ENCODE assay signal across 9 cellular contexts in genomic region chr10:122911889-122912484, GRCh38. TPM values are rescaled to one million over a fixed set of nuclear protein-coding genes. Genes with fewer than 3 reads are reported as not detected.
DNase-seq lines count a peak whose midpoint lies in the region; ATAC-seq, FAIRE-seq and TF ChIP-seq lines count a peak whose summit lies in the region.
"Had no signal": no experiment of that assay in that cellular context is flagged by ENCODE, and none has a peak within 500 bp of the region (broad histone marks: within the 10 kb centered on the region; RNA-seq: fewer than 3 reads in every experiment).

No MANE protein-coding gene starts in this region.

- in situ Hi-C loops in HepG2 (cut with HindIII; ENCODE audit: extremely low pct_ligation_motif_present, low pct_unique_long_range_greater_than_20kb), result no loop called here

- FAIRE-seq in HepG2 (lab: Jason Lieb, UNC), result no peak

- H3K9ac ChIP-seq in HepG2 (ENCODE audit: insufficient read depth, low read depth, low read length), result no peak overlapping the region

- H2AFZ ChIP-seq in HepG2 (ENCODE audit: low read length), result no peak overlapping the region
- H2AFZ ChIP-seq: PC-9 had no signal

- no peak overlapping the region for H3K4me3 ChIP-seq in H7 (ENCODE audit: insufficient read depth, low read depth, low read length)
- H3K4me3 ChIP-seq in SJSA1, result no peak overlapping the region
- no peak overlapping the region for H3K4me3 ChIP-seq in HepG2 (replicated peaks in 1 of 3; ENCODE audit: insufficient read depth in 1 of 3, low read depth in 2 of 3, low read length in 3 of 3)
- H3K4me3 ChIP-seq: PC-9 had no signal

- H3K27ac ChIP-seq in SJSA1 (no peak overlapping the region), HepG2 (ENCODE audit: extremely low read length, insufficient read depth, low read length) (no peak overlapping the region)
- H3K27ac ChIP-seq: PC-9 had no signal

- no peaks in the 10 kb centered on the region for H3K79me2 ChIP-seq in HepG2 (ENCODE audit: insufficient read depth, low read length)

- no peaks in the 10 kb centered on the region for H3K4me1 ChIP-seq in SJSA1 (replicated peaks)
- H3K4me1 ChIP-seq in HepG2 (ENCODE audit: insufficient read depth, low read length), result no peaks in the 10 kb centered on the region

- no peak for TF ChIP-seq CTCF in HepG2 (CRISPR knock-in tag; IDR thresholded peaks at IDR 0.05)

- peak; percentile 84 for ATAC-seq in HepG2

- peak; percentile 34; the same call in 1 of the 2 replicates for TF ChIP-seq RAD21 in HepG2 (CRISPR knock-in tag; IDR thresholded peaks at IDR 0.05)

- H3K36me3 ChIP-seq in H7 (replicated peaks; ENCODE audit: control insufficient read depth, insufficient read depth, low read length), result no peaks in the 10 kb centered on the region
- H3K36me3 ChIP-seq in SJSA1, result no peaks in the 10 kb centered on the region
- no peaks in the 10 kb centered on the region for H3K36me3 ChIP-seq in HepG2 (replicated peaks in 1 of 2; ENCODE audit: control insufficient read depth in 1 of 2, insufficient read depth in 2 of 2, low read length in 2 of 2)

- no TSS peak for BruUV-seq in HepG2 (replicated peaks; lab: Mats Ljungman, UMichigan)

- no peaks in the 10 kb centered on the region; the same call in 1 of the 2 replicates for H4K20me1 ChIP-seq in HepG2 (ENCODE audit: insufficient read depth, low read length)

- H3K27me3 ChIP-seq in H7 (ENCODE audit: control insufficient read depth, insufficient read depth, low read length) (no peaks in the 10 kb centered on the region), SJSA1 (replicated peaks) (no peaks in the 10 kb centered on the region), HepG2 (ENCODE audit: control insufficient read depth in 1 of 2, insufficient read depth in 2 of 2, low read length in 2 of 2) (0 out of 5 replicates have a peak, but pooled peaks cover 0 to 3% of the 10 kb centered on the region in 2 experiments)

- H3K9me3 ChIP-seq in SJSA1 (replicated peaks), result no peaks in the 10 kb centered on the region
- H3K9me3 ChIP-seq in HepG2 (ENCODE audit: low read length), result no peaks in the 10 kb centered on the region

- intact Hi-C loops in HepG2 (cut with micrococcal nuclease; ENCODE audit: unreplicated experiment), result no loop called here

- WGBS in HepG2 (ENCODE audit: low lambda C conversion rate), result 15% methylated on average over 5 of the region's 5 CpGs

- CTCF ChIA-PET in HepG2 (lab: Yijun Ruan, JAX; ENCODE audit: low intra/inter-chr PET ratio, low total read pairs), result no interaction called here

- POLR2A ChIA-PET in HepG2 (lab: Yijun Ruan, JAX), result no interaction called here

- TF ChIP-seq POLR2A in HepG2 (IDR thresholded peaks at IDR 0.05; ENCODE audit: insufficient read depth in 1 of 2, low read depth in 2 of 2, low read length in 2 of 2), result no peak

- no peak overlapping the region for H3K4me2 ChIP-seq in HepG2 (ENCODE audit: low read depth, low read length)
- H3K4me2 ChIP-seq: PC-9 had no signal

- DNase-seq in H7 (peak; percentile 73), SJSA1 (ENCODE audit: low read depth in 1 of 2, low spot score in 2 of 2) (peak; percentile 30 to 53), astrocyte of the hippocampus (ENCODE audit: low read depth, low spot score) (peak; percentile 84), HepG2 (ENCODE audit: low spot score) (peak; percentile 29), DMS153 treated with DMSO at 0.1 percent for 48 hours (lab: John Stamatoyannopoulos, UW; ENCODE audit: unreplicated experiment) (no peak), NCI-H510A treated with DMSO at 0.1 percent for 48 hours (lab: John Stamatoyannopoulos, UW) (no peak), cerebellar nuclear complex (lab: John Stamatoyannopoulos, UW) (no peak)
- DNase-seq in stimulated activated naive CD4-positive, alpha-beta T cell treated with Interleukin-2 at 50 U/mL for 16 hours (lab: John Stamatoyannopoulos, UW), result peak; percentile 17

- no peak for TF ChIP-seq EP300 in HepG2 (IDR thresholded peaks at IDR 0.05; ENCODE audit: low read depth in 2 of 2, low read length in 2 of 2)
- TF ChIP-seq EP300 in HepG2 (CRISPR knock-in tag; IDR thresholded peaks at IDR 0.05; ENCODE audit: borderline replicate concordance), result peak; percentile 95

RNA-seq across cellular contexts. Expression of gene FAM24A, which starts 1.6 kb away (rescaled TPM):
- not detected in 2 replicates for total RNA-seq in H7 (2014; rRNA removed; shearing (Covaris generic))
- not detected in 2 replicates for total RNA-seq in SJSA1 (2014; rRNA removed; shearing (Covaris generic))
- not detected in 2 replicates for total RNA-seq in HepG2 (2016; rRNA removed; fragmentation: Illumina TruSeq; extraction: Trizol)
- not detected in 2 replicates for total RNA-seq in HepG2 (2016; cell fraction: cytosol; rRNA removed; fragmentation: Illumina TruSeq; extraction: Trizol; ENCODE audit: low read depth)
- not detected in 2 replicates for total RNA-seq in HepG2 (2016; cell fraction: insoluble cytoplasmic fraction; rRNA removed; fragmentation: Illumina TruSeq; extraction: Trizol)
- not detected in 2 replicates for total RNA-seq in HepG2 (2016; cell fraction: membrane; rRNA removed; fragmentation: Illumina TruSeq; extraction: Trizol)
- total RNA-seq in HepG2 (2016; cell fraction: nucleus; rRNA removed; fragmentation: Illumina TruSeq; extraction: Trizol), result not detected in 2 replicates
- not detected in 2 replicates for polyA plus RNA-seq in HepG2 (2011; rRNA removed)
- polyA plus RNA-seq in HepG2 (2011; cell fraction: cytosol; rRNA removed), result not detected in 2 replicates
- polyA plus RNA-seq in HepG2 (2011; cell fraction: nucleus; rRNA removed), result not detected in 2 replicates
- not detected in 2 replicates for polyA plus RNA-seq in HepG2 (2012)
- not detected in 2 replicates for polyA plus RNA-seq in HepG2 (2016; cell fraction: cytosol; fragmentation: Illumina TruSeq; extraction: Trizol; ENCODE audit: low read depth)
- not detected in 2 replicates for polyA plus RNA-seq in HepG2 (2016; cell fraction: insoluble cytoplasmic fraction; fragmentation: Illumina TruSeq; extraction: Trizol; ENCODE audit: low read depth)
- polyA plus RNA-seq in HepG2 (2016; cell fraction: membrane; fragmentation: Illumina TruSeq; extraction: Trizol; ENCODE audit: low read depth), result not detected in 2 replicates
- not detected in 2 replicates for polyA plus RNA-seq in HepG2 (2016; cell fraction: nucleus; fragmentation: Illumina TruSeq; extraction: Trizol; ENCODE audit: insufficient read depth, low read depth)
- polyA minus RNA-seq in HepG2 (2011; rRNA and poly(A)+ RNA removed; ENCODE audit: low replicate concordance), result not detected in 2 replicates
- not detected in 2 replicates for polyA minus RNA-seq in HepG2 (2011; cell fraction: cytosol; rRNA and poly(A)+ RNA removed)
- polyA minus RNA-seq in HepG2 (2011; cell fraction: nucleus; rRNA and poly(A)+ RNA removed), result not detected in 2 replicates
- total RNA-seq: PC-9 had no signal

RNA-seq across cellular contexts. Expression of gene FAM24B, which starts 32.6 kb away (rescaled TPM):
- total RNA-seq in H7 (2014; rRNA removed; shearing (Covaris generic)), result 0.85 and 4.8 TPM in 2 replicates
- 5.2 and 11.7 TPM in 2 replicates for total RNA-seq in SJSA1 (2014; rRNA removed; shearing (Covaris generic))
- 2.5 and 3.0 TPM in 2 replicates for total RNA-seq in HepG2 (2016; rRNA removed; fragmentation: Illumina TruSeq; extraction: Trizol)
- total RNA-seq in HepG2 (2016; cell fraction: cytosol; rRNA removed; fragmentation: Illumina TruSeq; extraction: Trizol; ENCODE audit: low read depth), result 1.6 and 1.9 TPM in 2 replicates
- 2.7 and 3.0 TPM in 2 replicates for total RNA-seq in HepG2 (2016; cell fraction: insoluble cytoplasmic fraction; rRNA removed; fragmentation: Illumina TruSeq; extraction: Trizol)
- total RNA-seq in HepG2 (2016; cell fraction: membrane; rRNA removed; fragmentation: Illumina TruSeq; extraction: Trizol), result 2.7 and 3.1 TPM in 2 replicates
- total RNA-seq in HepG2 (2016; cell fraction: nucleus; rRNA removed; fragmentation: Illumina TruSeq; extraction: Trizol), result 2.4 and 5.6 TPM in 2 replicates
- polyA plus RNA-seq in HepG2 (2011; rRNA removed), result 1.9 and 2.0 TPM in 2 replicates
- polyA plus RNA-seq in HepG2 (2011; cell fraction: cytosol; rRNA removed), result 1.0 and 1.6 TPM in 2 replicates
- polyA plus RNA-seq in HepG2 (2011; cell fraction: nucleus; rRNA removed), result 3.0 TPM in 2 replicates
- 2.2 and 2.3 TPM in 2 replicates for polyA plus RNA-seq in HepG2 (2012)
- polyA plus RNA-seq in HepG2 (2016; cell fraction: cytosol; fragmentation: Illumina TruSeq; extraction: Trizol; ENCODE audit: low read depth), result 1.8 and 2.5 TPM in 2 replicates
- polyA plus RNA-seq in HepG2 (2016; cell fraction: insoluble cytoplasmic fraction; fragmentation: Illumina TruSeq; extraction: Trizol; ENCODE audit: low read depth), result 2.0 and 2.6 TPM in 2 replicates
- 1.6 and 3.3 TPM in 2 replicates for polyA plus RNA-seq in HepG2 (2016; cell fraction: membrane; fragmentation: Illumina TruSeq; extraction: Trizol; ENCODE audit: low read depth)
- polyA plus RNA-seq in HepG2 (2016; cell fraction: nucleus; fragmentation: Illumina TruSeq; extraction: Trizol; ENCODE audit: insufficient read depth, low read depth), result 4.9 and 8.1 TPM in 2 replicates
- 1.4 TPM in 1 of 2 replicates, not detected in the other for polyA minus RNA-seq in HepG2 (2011; rRNA and poly(A)+ RNA removed; ENCODE audit: low replicate concordance)
- polyA minus RNA-seq in HepG2 (2011; cell fraction: cytosol; rRNA and poly(A)+ RNA removed), result 1.3 TPM in 1 of 2 replicates, not detected in the other
- polyA minus RNA-seq in HepG2 (2011; cell fraction: nucleus; rRNA and poly(A)+ RNA removed), result 2.4 and 4.8 TPM in 2 replicates

RNA-seq across cellular contexts. Expression of gene C10orf88, which starts 42.0 kb away (rescaled TPM):
- 7.2 and 10.3 TPM in 2 replicates for total RNA-seq in H7 (2014; rRNA removed; shearing (Covaris generic))
- total RNA-seq in SJSA1 (2014; rRNA removed; shearing (Covaris generic)), result 11.9 and 12.6 TPM in 2 replicates
- 11.8 and 13.4 TPM in 2 replicates for total RNA-seq in HepG2 (2016; rRNA removed; fragmentation: Illumina TruSeq; extraction: Trizol)
- 2.0 and 2.5 TPM in 2 replicates for total RNA-seq in HepG2 (2016; cell fraction: cytosol; rRNA removed; fragmentation: Illumina TruSeq; extraction: Trizol; ENCODE audit: low read depth)
- total RNA-seq in HepG2 (2016; cell fraction: insoluble cytoplasmic fraction; rRNA removed; fragmentation: Illumina TruSeq; extraction: Trizol), result 12.1 and 15.6 TPM in 2 replicates
- 3.4 and 5.7 TPM in 2 replicates for total RNA-seq in HepG2 (2016; cell fraction: membrane; rRNA removed; fragmentation: Illumina TruSeq; extraction: Trizol)
- total RNA-seq in HepG2 (2016; cell fraction: nucleus; rRNA removed; fragmentation: Illumina TruSeq; extraction: Trizol), result 11.3 and 14.0 TPM in 2 replicates
- 4.2 and 4.6 TPM in 2 replicates for polyA plus RNA-seq in HepG2 (2011; rRNA removed)
- 1.3 and 2.2 TPM in 2 replicates for polyA plus RNA-seq in HepG2 (2011; cell fraction: cytosol; rRNA removed)
- polyA plus RNA-seq in HepG2 (2011; cell fraction: nucleus; rRNA removed), result 2.0 and 3.8 TPM in 2 replicates
- polyA plus RNA-seq in HepG2 (2012), result 7.5 and 9.2 TPM in 2 replicates
- polyA plus RNA-seq in HepG2 (2016; cell fraction: cytosol; fragmentation: Illumina TruSeq; extraction: Trizol; ENCODE audit: low read depth), result 1.0 and 1.2 TPM in 2 replicates
- polyA plus RNA-seq in HepG2 (2016; cell fraction: insoluble cytoplasmic fraction; fragmentation: Illumina TruSeq; extraction: Trizol; ENCODE audit: low read depth), result 13.4 and 13.5 TPM in 2 replicates
- polyA plus RNA-seq in HepG2 (2016; cell fraction: membrane; fragmentation: Illumina TruSeq; extraction: Trizol; ENCODE audit: low read depth), result 1.5 and 2.2 TPM in 2 replicates
- 20.3 and 21.5 TPM in 2 replicates for polyA plus RNA-seq in HepG2 (2016; cell fraction: nucleus; fragmentation: Illumina TruSeq; extraction: Trizol; ENCODE audit: insufficient read depth, low read depth)
- polyA minus RNA-seq in HepG2 (2011; rRNA and poly(A)+ RNA removed; ENCODE audit: low replicate concordance), result 1.4 and 2.6 TPM in 2 replicates
- polyA minus RNA-seq in HepG2 (2011; cell fraction: cytosol; rRNA and poly(A)+ RNA removed), result 6.1 and 8.5 TPM in 2 replicates
- polyA minus RNA-seq in HepG2 (2011; cell fraction: nucleus; rRNA and poly(A)+ RNA removed), result 12.0 and 14.7 TPM in 2 replicates

Comparison
In these comparisons a context has a peak if more than half of its experiments do, and no peak if none do; other contexts are left out.
1. DNase-seq: peak in H7 (single experiment), SJSA1 (2 of 2), astrocyte of the hippocampus (single experiment), HepG2 (single experiment) and stimulated activated naive CD4-positive, alpha-beta T cell treated with Interleukin-2 at 50 U/mL for 16 hours (single experiment); none in DMS153 treated with DMSO at 0.1 percent for 48 hours (single experiment), NCI-H510A treated with DMSO at 0.1 percent for 48 hours (single experiment) and cerebellar nuclear complex (0 of 2).